23 cellular contexts compared by ENCODE assay signal in the genomic region with DNA sequence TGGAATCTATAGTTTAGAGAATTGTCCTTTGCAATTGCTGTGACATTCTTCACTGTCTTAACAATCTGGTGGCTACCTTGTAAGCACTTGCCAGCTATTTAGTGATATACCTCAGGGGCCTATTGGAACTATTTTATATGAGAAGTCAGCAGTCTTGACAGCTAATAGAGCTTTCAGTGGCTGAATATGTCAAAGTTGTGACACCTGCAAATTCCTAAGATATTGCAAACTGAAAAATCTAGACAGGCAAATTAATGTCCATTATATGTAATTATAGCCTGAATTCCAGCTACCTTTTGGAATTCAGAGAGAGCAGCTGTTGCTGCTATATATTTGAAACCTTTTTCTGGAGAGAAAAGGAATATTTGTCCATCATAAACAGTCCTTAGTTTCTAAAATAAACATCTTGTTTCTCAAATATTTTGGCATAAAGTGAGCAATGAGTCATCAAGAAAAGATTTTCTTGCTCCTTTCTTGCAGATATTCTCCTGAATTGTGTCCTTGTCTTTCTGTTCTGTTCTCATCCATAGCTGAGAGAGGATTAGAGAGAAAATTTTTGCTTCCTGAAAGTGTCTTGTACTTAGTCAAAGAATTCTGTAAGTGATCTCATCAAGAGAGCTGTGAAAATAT.
A peak's percentile ranks its signal among the peaks of the same experiment; 100 is the strongest.
DNase-seq lines count a peak whose midpoint lies in the region; FAIRE-seq and TF ChIP-seq lines count a peak whose summit lies in the region.
"Had no signal": no experiment of that assay in that cellular context is flagged by ENCODE, and none has a peak within 500 bp of the region (broad histone marks: within the 10 kb centered on the region; RNA-seq: fewer than 3 reads in every experiment).

No MANE protein-coding gene starts in this region.

- no peak for TF ChIP-seq POLR2A in H54 (IDR thresholded peaks at IDR 0.05; ENCODE audit: low read depth, low read length)

- no peaks in the 10 kb centered on the region for H3K9me3 Mint-ChIP-seq in mesothelial cell of epicardium
- H3K9me3 Mint-ChIP-seq: naive B cell had no signal

- no peak overlapping the region for H3K4me3 ChIP-seq in cardiac fibroblast (replicated peaks in 1 of 2; ENCODE audit: low read depth in 2 of 2, low read length in 2 of 2)
- H3K4me3 ChIP-seq: ascending aorta, gastrocnemius medialis, prostate gland, upper lobe of right lung had no signal

- H3K4me1 Mint-ChIP-seq in mesothelial cell of epicardium, result peaks cover 71% of the 10 kb centered on the region
- H3K4me1 Mint-ChIP-seq: activated CD8-positive, alpha-beta memory T cell treated with anti-CD3 and anti-CD28 coated beads, Interleukin-2, amount 10 ng/mL, durations not matched to agents 7 days and 5 days; CD14-positive monocyte; naive B cell had no signal

- no peak for TF ChIP-seq CTCF in AG09319 (IDR thresholded peaks at IDR 0.05; ENCODE audit: low read depth, low read length)
- no peak for TF ChIP-seq CTCF in cardiac fibroblast (IDR thresholded peaks at IDR 0.05; ENCODE audit: low read depth, low read length)
- no peak for TF ChIP-seq CTCF in mesothelial cell of epicardium (IDR thresholded peaks at IDR 0.05; ENCODE audit: unreplicated experiment)
- no peak for TF ChIP-seq CTCF in GM20000 (IDR thresholded peaks at IDR 0.05; ENCODE audit: extremely low read depth, missing control alignments)

- DNase-seq in AG09319 (ENCODE audit: extremely low read depth, low read depth) (peak; percentile 4), HTR-8/SVneo (ENCODE audit: insufficient read length, low spot score) (peak; percentile 10), cardiac fibroblast (ENCODE audit: low read depth in 2 of 2) (peak; percentile 34 to 47), mesothelial cell of epicardium (ENCODE audit: low spot score in 2 of 2, unreplicated experiment in 2 of 2) (no peak), GM20000 (ENCODE audit: low spot score) (no peak), T-helper 9 cell (no peak), NCI-H1436 (lab: John Stamatoyannopoulos, UW) (no peak), H54 (ENCODE audit: insufficient read length, low spot score) (no peak)
- DNase-seq: activated CD8-positive, alpha-beta memory T cell treated with anti-CD3 and anti-CD28 coated beads, Interleukin-2, amount 10 ng/mL, durations not matched to agents 7 days and 5 days; activated effector memory CD4-positive, alpha-beta T cell treated with Interleukin-2 at 50 U/mL for 16 hours; effector CD4-positive, alpha-beta T cell; gastrocnemius medialis; H7; naive B cell; NCI-H1092 treated with DMSO at 0.1 percent for 48 hours; Right ventricle myocardium superior; stimulated activated naive CD4-positive, alpha-beta T cell treated with Interleukin-2 at 50 U/mL for 16 hours; T-helper 2 cell; upper lobe of right lung had no signal

- FAIRE-seq in HTR-8/SVneo (lab: Jason Lieb, UNC) (no peak), H54 (lab: Jason Lieb, UNC) (no peak)
- FAIRE-seq: GM12891 had no signal

- no peaks in the 10 kb centered on the region for H3K27me3 Mint-ChIP-seq in mesothelial cell of epicardium (ENCODE audit: low read depth)
- H3K27me3 Mint-ChIP-seq: activated CD8-positive, alpha-beta memory T cell treated with anti-CD3 and anti-CD28 coated beads, Interleukin-2, amount 10 ng/mL, durations not matched to agents 7 days and 5 days; naive B cell had no signal

- H3K36me3 Mint-ChIP-seq in mesothelial cell of epicardium, result no peaks in the 10 kb centered on the region
- H3K36me3 Mint-ChIP-seq: activated CD8-positive, alpha-beta memory T cell treated with anti-CD3 and anti-CD28 coated beads, Interleukin-2, amount 10 ng/mL, durations not matched to agents 7 days and 5 days; CD14-positive monocyte; naive B cell had no signal

- no peak overlapping the region for H3K4me3 Mint-ChIP-seq in mesothelial cell of epicardium
- H3K4me3 Mint-ChIP-seq: activated CD8-positive, alpha-beta memory T cell treated with anti-CD3 and anti-CD28 coated beads, Interleukin-2, amount 10 ng/mL, durations not matched to agents 7 days and 5 days; CD14-positive monocyte; naive B cell had no signal

- H3K27ac Mint-ChIP-seq in mesothelial cell of epicardium, result peak overlapping the region; percentile 83
- H3K27ac Mint-ChIP-seq: activated CD8-positive, alpha-beta memory T cell treated with anti-CD3 and anti-CD28 coated beads, Interleukin-2, amount 10 ng/mL, durations not matched to agents 7 days and 5 days; CD14-positive monocyte; naive B cell had no signal

Comparison
In these comparisons a context has a peak if more than half of its experiments do, and no peak if none do; other contexts are left out.
1. DNase-seq: peak in AG09319 (single experiment), HTR-8/SVneo (single experiment) and cardiac fibroblast (2 of 2); none in mesothelial cell of epicardium (0 of 2), GM20000 (single experiment), T-helper 9 cell (single experiment), NCI-H1436 (single experiment) and H54 (single experiment).